Comparison of ENCODE assay signal across 1 cellular context in the genomic region with DNA sequence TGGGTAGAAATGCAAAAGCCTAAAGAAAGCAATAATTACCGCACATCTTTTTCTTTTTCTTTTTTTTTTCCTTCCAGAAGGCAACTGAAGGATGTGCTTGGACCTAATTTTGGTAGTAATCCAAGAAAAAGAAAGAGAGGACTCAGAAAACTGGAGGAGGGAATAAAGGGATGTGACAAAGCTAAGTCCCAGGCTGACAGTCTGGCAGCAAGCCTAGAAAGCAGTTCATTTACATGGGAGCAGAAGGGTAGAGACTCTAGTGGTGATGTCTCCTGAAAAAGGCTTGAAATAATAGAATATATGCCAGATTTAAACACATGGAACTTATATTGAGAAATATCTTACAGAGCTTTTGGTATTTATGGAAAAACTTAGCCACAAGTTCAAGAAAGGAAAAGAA.
TF ChIP-seq lines count a peak whose summit lies in the region.

No MANE protein-coding gene starts in this region.

TF ChIP-seq in SK-N-SH treated with all-trans-retinoic acid at 6 μM for 48 hours, 23 proteins besides CTCF, POLR2A, EP300 and RAD21 (continued from another document):
- TF ChIP-seq, protein P1, sequence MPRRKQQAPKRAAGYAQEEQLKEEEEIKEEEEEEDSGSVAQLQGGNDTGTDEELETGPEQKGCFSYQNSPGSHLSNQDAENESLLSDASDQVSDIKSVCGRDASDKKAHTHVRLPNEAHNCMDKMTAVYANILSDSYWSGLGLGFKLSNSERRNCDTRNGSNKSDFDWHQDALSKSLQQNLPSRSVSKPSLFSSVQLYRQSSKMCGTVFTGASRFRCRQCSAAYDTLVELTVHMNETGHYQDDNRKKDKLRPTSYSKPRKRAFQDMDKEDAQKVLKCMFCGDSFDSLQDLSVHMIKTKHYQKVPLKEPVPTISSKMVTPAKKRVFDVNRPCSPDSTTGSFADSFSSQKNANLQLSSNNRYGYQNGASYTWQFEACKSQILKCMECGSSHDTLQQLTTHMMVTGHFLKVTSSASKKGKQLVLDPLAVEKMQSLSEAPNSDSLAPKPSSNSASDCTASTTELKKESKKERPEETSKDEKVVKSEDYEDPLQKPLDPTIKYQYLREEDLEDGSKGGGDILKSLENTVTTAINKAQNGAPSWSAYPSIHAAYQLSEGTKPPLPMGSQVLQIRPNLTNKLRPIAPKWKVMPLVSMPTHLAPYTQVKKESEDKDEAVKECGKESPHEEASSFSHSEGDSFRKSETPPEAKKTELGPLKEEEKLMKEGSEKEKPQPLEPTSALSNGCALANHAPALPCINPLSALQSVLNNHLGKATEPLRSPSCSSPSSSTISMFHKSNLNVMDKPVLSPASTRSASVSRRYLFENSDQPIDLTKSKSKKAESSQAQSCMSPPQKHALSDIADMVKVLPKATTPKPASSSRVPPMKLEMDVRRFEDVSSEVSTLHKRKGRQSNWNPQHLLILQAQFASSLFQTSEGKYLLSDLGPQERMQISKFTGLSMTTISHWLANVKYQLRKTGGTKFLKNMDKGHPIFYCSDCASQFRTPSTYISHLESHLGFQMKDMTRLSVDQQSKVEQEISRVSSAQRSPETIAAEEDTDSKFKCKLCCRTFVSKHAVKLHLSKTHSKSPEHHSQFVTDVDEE (CRISPR knock-in tag; IDR thresholded peaks at IDR 0.05): no peak
- TF ChIP-seq CSRNP3 (CRISPR knock-in tag; IDR thresholded peaks at IDR 0.05) (no peak), TCF4 (CRISPR knock-in tag; IDR thresholded peaks at IDR 0.05; ENCODE audit: borderline replicate concordance) (no peak), PPARA (CRISPR knock-in tag; IDR thresholded peaks at IDR 0.05; ENCODE audit: borderline replicate concordance) (no peak), BACH2 (CRISPR knock-in tag; IDR thresholded peaks at IDR 0.05; ENCODE audit: borderline replicate concordance) (no peak), ARNTL (CRISPR knock-in tag; IDR thresholded peaks at IDR 0.05; ENCODE audit: borderline replicate concordance, low read depth) (no peak), ZNF70 (CRISPR knock-in tag; IDR thresholded peaks at IDR 0.05) (no peak), CSDC2 (CRISPR knock-in tag; IDR thresholded peaks at IDR 0.05) (no peak)
